ENCODE assay signal across 8 cellular contexts in genomic region chr1:220281159-220281574, GRCh38. TPM values are rescaled to one million over a fixed set of nuclear protein-coding genes. Genes with fewer than 3 reads are reported as not detected.
DNase-seq lines count a peak whose midpoint lies in the region; ATAC-seq and TF ChIP-seq lines count a peak whose summit lies in the region.

No MANE protein-coding gene starts in this region.

- H3K4me1 ChIP-seq in mesenchymal stem cell (ENCODE audit: control insufficient read depth, insufficient read depth, low read depth, low read length), result no peaks in the 10 kb centered on the region

- no peak overlapping the region for H3K23ac ChIP-seq in mesenchymal stem cell (ENCODE audit: low read length in 2 of 2)

- H2AK5ac ChIP-seq in mesenchymal stem cell (ENCODE audit: low read length, severe bottlenecking), result no peak overlapping the region

- H3K14ac ChIP-seq in mesenchymal stem cell (ENCODE audit: low read length in 2 of 2), result no peak overlapping the region

- no peak overlapping the region for H4K8ac ChIP-seq in mesenchymal stem cell (ENCODE audit: low read length)

- H4K91ac ChIP-seq in mesenchymal stem cell (ENCODE audit: low read length), result no peak overlapping the region

- H2BK5ac ChIP-seq in mesenchymal stem cell (ENCODE audit: low read depth, low read length, poor library complexity, severe bottlenecking), result no peak overlapping the region

- no peak overlapping the region for H3K4me3 ChIP-seq in HL-60 (replicated peaks; ENCODE audit: insufficient read depth, low read length)
- no peak overlapping the region for H3K4me3 ChIP-seq in WI38 (ENCODE audit: low read depth, low read length)
- H3K4me3 ChIP-seq in mesenchymal stem cell (ENCODE audit: insufficient read depth in 1 of 2, low read depth in 1 of 2, low read length in 2 of 2), result no peak overlapping the region

- POLR2A ChIA-PET in GM10248 (lab: Yijun Ruan, JAX), result no interaction called here

- H3K79me1 ChIP-seq in mesenchymal stem cell (replicated peaks; ENCODE audit: low read length, poor library complexity, severe bottlenecking), result no peaks in the 10 kb centered on the region

- no peak overlapping the region for H3K27ac Mint-ChIP-seq in stimulated activated memory B cell treated with anti-CD40 and anti-IgM and Interleukin-4, amounts not matched to agents 10 μg/mL and 1 μg/mL and 100 μg/mL, for 72 hours

- WGBS in mesenchymal stem cell, result 70% methylated on average over 2 of the region's 2 CpGs

- no peak overlapping the region for H3K4ac ChIP-seq in mesenchymal stem cell (ENCODE audit: low read depth in 1 of 2, low read length in 2 of 2)

- H2AFZ ChIP-seq in mesenchymal stem cell (ENCODE audit: low read depth, low read length), result no peak overlapping the region

- H3K27ac ChIP-seq in HL-60 (replicated peaks) (no peak overlapping the region), mesenchymal stem cell (ENCODE audit: low read length, poor library complexity, severe bottlenecking) (no peak overlapping the region)

- H3K27me3 ChIP-seq in HL-60 (ENCODE audit: insufficient read depth, poor library complexity, severe bottlenecking) (no peaks in the 10 kb centered on the region), mesenchymal stem cell (ENCODE audit: control insufficient read depth in 1 of 2, insufficient read depth in 1 of 2, low read length in 2 of 2) (peaks cover 0 to 10% of the 10 kb centered on the region in 2 experiments)

- H3K36me3 ChIP-seq in mesenchymal stem cell (ENCODE audit: control insufficient read depth in 1 of 2, insufficient read depth in 2 of 2, low read depth in 1 of 2, low read length in 2 of 2), result no peaks in the 10 kb centered on the region

- TF ChIP-seq CTCF in GM10248 (IDR thresholded peaks at IDR 0.05; ENCODE audit: control extremely low read depth, extremely low read depth, low read depth, missing control alignments), result peak; percentile 12
- TF ChIP-seq CTCF in HL-60 (IDR thresholded peaks at IDR 0.05; ENCODE audit: insufficient read depth, low read length), result peak; percentile 14
- peak; percentile 34; the same call in 1 of the 2 replicates for TF ChIP-seq CTCF in WI38 (IDR thresholded peaks at IDR 0.05; ENCODE audit: low read depth, low read length)

- no peaks in the 10 kb centered on the region for H3K36me3 Mint-ChIP-seq in stimulated activated memory B cell treated with anti-CD40 and anti-IgM and Interleukin-4, amounts not matched to agents 10 μg/mL and 1 μg/mL and 100 μg/mL, for 72 hours

- H3K4me1 Mint-ChIP-seq in stimulated activated memory B cell treated with anti-CD40 and anti-IgM and Interleukin-4, amounts not matched to agents 10 μg/mL and 1 μg/mL and 100 μg/mL, for 72 hours, result no peaks in the 10 kb centered on the region

- H2BK120ac ChIP-seq in mesenchymal stem cell (ENCODE audit: low read depth, low read length), result no peak overlapping the region

- H3K4me2 ChIP-seq in mesenchymal stem cell (ENCODE audit: low read length, poor library complexity, severe bottlenecking), result no peak overlapping the region

- H3K4me3 Mint-ChIP-seq in stimulated activated memory B cell treated with anti-CD40 and anti-IgM and Interleukin-4, amounts not matched to agents 10 μg/mL and 1 μg/mL and 100 μg/mL, for 72 hours, result no peak overlapping the region

- no peak overlapping the region for H2BK15ac ChIP-seq in mesenchymal stem cell (ENCODE audit: low read depth, poor library complexity, severe bottlenecking)

- H3K9me3 ChIP-seq in mesenchymal stem cell (ENCODE audit: control insufficient read depth, low read length), result no peaks in the 10 kb centered on the region

- H3K9me3 Mint-ChIP-seq in stimulated activated memory B cell treated with anti-CD40 and anti-IgM and Interleukin-4, amounts not matched to agents 10 μg/mL and 1 μg/mL and 100 μg/mL, for 72 hours, result no peaks in the 10 kb centered on the region

- ATAC-seq in HG03135 (IDR thresholded peaks at IDR 0.05; ENCODE audit: unreplicated experiment), result no peak
- no peak for ATAC-seq in stimulated activated memory B cell treated with anti-CD40 and anti-IgM and Interleukin-4, amounts not matched to agents 10 μg/mL and 1 μg/mL and 100 μg/mL, for 72 hours
- ATAC-seq in GM18873 (IDR thresholded peaks at IDR 0.05; ENCODE audit: low FRiP score, unreplicated experiment), result no peak

- no peak overlapping the region for H2BK12ac ChIP-seq in mesenchymal stem cell (ENCODE audit: low read length in 2 of 2)

- CTCF ChIA-PET in GM10248 (lab: Yijun Ruan, JAX), result interaction anchor here (0.8 to 11.3 kb wide), 17 partner anchors 9 to 495 kb away, joined by 3 to 140 read pairs (median 4); partner anchors contain the start of gene RAB3GAP2

- H3K27me3 Mint-ChIP-seq in stimulated activated memory B cell treated with anti-CD40 and anti-IgM and Interleukin-4, amounts not matched to agents 10 μg/mL and 1 μg/mL and 100 μg/mL, for 72 hours, result no peaks in the 10 kb centered on the region

- H3K18ac ChIP-seq in mesenchymal stem cell (ENCODE audit: low read depth in 1 of 2, low read length in 2 of 2), result no peak overlapping the region

- H3K9ac ChIP-seq in mesenchymal stem cell (ENCODE audit: low read length), result no peak overlapping the region

- no peak for DNase-seq in GM10248 (ENCODE audit: extremely low spot score)
- no peak for DNase-seq in HL-60 (ENCODE audit: low read depth in 1 of 2, low spot score in 1 of 2)
- peak; percentile 73 for DNase-seq in mesenchymal stem cell
- DNase-seq in activated effector memory CD4-positive, alpha-beta T cell treated with anti-CD3 and anti-CD28 coated beads, Interleukin-2, amount 50 U/mL, for 16 hours, result no peak

RNA-seq across cellular contexts. Expression of gene RAB3GAP2, which starts 8.9 kb away (rescaled TPM):
- 14.5 TPM for polyA plus RNA-seq in mesenchymal stem cell (2013, experiment 1 of 2)
- 14.2 TPM for polyA plus RNA-seq in mesenchymal stem cell (2013, experiment 2 of 2)
